15 cellular contexts compared by ENCODE assay signal in the genomic region with DNA sequence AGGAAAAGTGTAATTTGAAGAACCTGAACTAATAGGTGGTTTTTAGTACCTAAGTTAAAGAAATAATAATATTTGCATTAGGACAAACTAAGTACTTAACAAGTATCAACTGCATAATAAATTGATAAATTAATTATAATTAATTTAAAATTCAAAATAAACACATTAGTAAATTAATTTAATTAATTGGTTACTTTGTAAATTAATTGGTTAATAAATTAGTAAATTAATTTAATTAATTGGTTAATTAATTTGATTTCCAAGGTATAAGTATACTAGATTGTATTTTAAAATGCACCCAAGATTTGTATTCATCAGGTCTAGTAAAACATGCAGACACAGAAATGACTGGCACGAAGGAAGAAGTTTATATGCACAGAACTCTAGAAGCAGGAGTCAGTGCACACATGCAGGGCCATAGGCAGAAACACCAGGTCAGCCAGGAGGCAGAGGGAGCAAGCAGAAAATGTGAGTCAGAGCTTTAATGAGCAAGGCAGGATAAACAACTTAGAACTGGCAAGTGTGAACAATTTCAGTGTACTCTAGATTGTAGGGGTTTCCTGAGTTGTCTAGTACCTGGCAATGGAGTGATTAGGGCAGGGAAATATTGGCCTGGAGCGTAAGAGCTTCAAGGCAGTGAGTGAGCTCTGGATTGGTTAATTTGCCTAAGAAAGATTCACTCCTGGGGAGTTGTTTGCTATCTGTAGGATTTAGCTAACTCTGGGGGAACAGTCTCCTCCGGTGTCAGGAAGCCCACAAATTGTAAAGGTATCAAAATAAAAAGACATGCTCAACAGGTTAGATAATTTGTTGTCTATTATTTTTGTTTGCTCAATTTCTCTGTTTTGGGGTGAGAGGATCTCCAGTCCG.
DNase-seq lines count a peak whose midpoint lies in the region; ATAC-seq and TF ChIP-seq lines count a peak whose summit lies in the region.
"Had no signal": no experiment of that assay in that cellular context is flagged by ENCODE, and none has a peak within 500 bp of the region (broad histone marks: within the 10 kb centered on the region; RNA-seq: fewer than 3 reads in every experiment).

No MANE protein-coding gene starts in this region.

- TF ChIP-seq CTCF in endodermal cell (conservative IDR thresholded peaks at IDR 0.05) (no peak), omental fat pad (IDR thresholded peaks at IDR 0.05) (no peak)

- H3K27me3 ChIP-seq in endodermal cell (ENCODE audit: control insufficient read depth, insufficient read depth, low read length, poor library complexity, severe bottlenecking): no peaks in the 10 kb centered on the region
- H3K27me3 ChIP-seq: neural progenitor cell had no signal

- no peak overlapping the region for H3K4me3 ChIP-seq in endodermal cell (ENCODE audit: low read length)
- H3K4me3 ChIP-seq: lung, neural progenitor cell had no signal

- H3K27ac ChIP-seq in endodermal cell (ENCODE audit: low read depth, low read length): no peak overlapping the region
- H3K27ac ChIP-seq: neural progenitor cell had no signal

- peaks cover 38% of the 10 kb centered on the region for H3K9me3 Mint-ChIP-seq in endodermal cell
- H3K9me3 Mint-ChIP-seq: neural progenitor cell had no signal

- H3K9me3 ChIP-seq in endodermal cell (ENCODE audit: control insufficient read depth, low read length): no peaks in the 10 kb centered on the region

- peak; percentile 1 for DNase-seq in HPDE6-E6E7 (ENCODE audit: extremely low spot score)
- peak; percentile 59 for DNase-seq in NCI-H69 (lab: John Stamatoyannopoulos, UW)
- no peak for DNase-seq in endodermal cell
- DNase-seq in omental fat pad (ENCODE audit: low spot score): no peak
- DNase-seq in AG08395 (ENCODE audit: low spot score): no peak
- DNase-seq in activated CD4-positive, alpha-beta T cell treated with anti-CD3 and anti-CD28 coated beads for 48 hours: no peak
- DNase-seq in NCI-H1930 (lab: John Stamatoyannopoulos, UW): no peak
- DNase-seq: cerebellar nuclear complex; hippocampal formation; stimulated activated naive CD8-positive, alpha-beta T cell treated with anti-CD3 and anti-CD28 coated beads, Interleukin-15, Interleukin-2, amounts not matched to agents 100 U/mL and 50 U/mL, for 24 hours had no signal

- WGBS in endodermal cell (ENCODE audit: insufficient coverage in 1 of 2, insufficient read length in 1 of 2), 2 experiments: 66 to 76% methylated on average over 4 of the region's 4 CpGs

- ATAC-seq in omental fat pad (ENCODE audit: low FRiP score): peak; percentile 93
- ATAC-seq in HG03354 (IDR thresholded peaks at IDR 0.05; ENCODE audit: poor library complexity, severe bottlenecking, unreplicated experiment): no peak
- ATAC-seq: stimulated activated naive CD8-positive, alpha-beta T cell treated with anti-CD3 and anti-CD28 coated beads, Interleukin-15, Interleukin-2, amounts not matched to agents 100 U/mL and 50 U/mL, for 24 hours had no signal

- H3K9ac ChIP-seq in endodermal cell (ENCODE audit: extremely low read depth, low read length, poor library complexity, severe bottlenecking): no peak overlapping the region
- H3K9ac ChIP-seq: neural progenitor cell had no signal

- H3K36me3 ChIP-seq in endodermal cell (ENCODE audit: control insufficient read depth, insufficient read depth, low read length): no peaks in the 10 kb centered on the region
- H3K36me3 ChIP-seq: neural progenitor cell had no signal

- peak overlapping the region; percentile 80 for H3K27ac Mint-ChIP-seq in endodermal cell
- H3K27ac Mint-ChIP-seq: activated naive CD8-positive, alpha-beta T cell; CD14-positive monocyte; neural progenitor cell had no signal

- H3K4me1 Mint-ChIP-seq in endodermal cell: peaks cover 5% of the 10 kb centered on the region
- H3K4me1 Mint-ChIP-seq: CD14-positive monocyte, neural progenitor cell had no signal

- no peaks in the 10 kb centered on the region for H3K36me3 Mint-ChIP-seq in endodermal cell (ENCODE audit: low read depth)
- H3K36me3 Mint-ChIP-seq: activated naive CD8-positive, alpha-beta T cell; CD14-positive monocyte; neural progenitor cell had no signal

- H3K4me3 Mint-ChIP-seq in endodermal cell: no peak overlapping the region
- H3K4me3 Mint-ChIP-seq: activated naive CD8-positive, alpha-beta T cell; CD14-positive monocyte; neural progenitor cell had no signal

- no peaks in the 10 kb centered on the region for H3K4me1 ChIP-seq in endodermal cell (ENCODE audit: control insufficient read depth, insufficient read depth, low read length)
- H3K4me1 ChIP-seq: neural progenitor cell had no signal

- no peaks in the 10 kb centered on the region for H3K27me3 Mint-ChIP-seq in endodermal cell (ENCODE audit: insufficient read depth)
- H3K27me3 Mint-ChIP-seq: activated naive CD8-positive, alpha-beta T cell had no signal

Comparison
In these comparisons a context has a peak if more than half of its experiments do, and no peak if none do; other contexts are left out.
1. DNase-seq: peak in HPDE6-E6E7 (single experiment) and NCI-H69 (single experiment); none in endodermal cell (single experiment), omental fat pad (single experiment), AG08395 (single experiment), activated CD4-positive, alpha-beta T cell treated with anti-CD3 and anti-CD28 coated beads for 48 hours (single experiment) and NCI-H1930 (0 of 2).